In genomic region chr4:176971576-176972105, GRCh38 we compare ENCODE assay signal across 19 cellular contexts.
A peak's percentile ranks its signal among the peaks of the same experiment; 100 is the strongest.
DNase-seq lines count a peak whose midpoint lies in the region; ATAC-seq, FAIRE-seq and TF ChIP-seq lines count a peak whose summit lies in the region.
"Had no signal": no experiment of that assay in that cellular context is flagged by ENCODE, and none has a peak within 500 bp of the region (broad histone marks: within the 10 kb centered on the region; RNA-seq: fewer than 3 reads in every experiment).

No MANE protein-coding gene starts in this region.

- intact Hi-C loops in PC-3 (cut with micrococcal nuclease) (loop anchor here (10.0 kb wide), 1 partner anchor 73 kb away; no protein-coding TSS in a partner anchor), spleen (cut with DNase I; ENCODE audit: low total_unique reads) (no loop called here)

- H3K4me2 ChIP-seq in PC-3 (ENCODE audit: low read length), result peak overlapping the region; percentile 43

- peak overlapping the region; percentile 80 for H3K27ac ChIP-seq in PC-3 (ENCODE audit: low read length)
- no peak overlapping the region for H3K27ac ChIP-seq in spleen

- H3F3A ChIP-seq in PC-3 (ENCODE audit: low read length, unreplicated experiment), result peaks cover 11% of the 10 kb centered on the region

- peak; percentile 95 for ATAC-seq in PC-3
- ATAC-seq: CD8-positive, alpha-beta T cell had no signal

- H3K36me3 ChIP-seq in PC-3 (ENCODE audit: low read depth, low read length), result no peaks in the 10 kb centered on the region
- H3K36me3 ChIP-seq in spleen, result no peaks in the 10 kb centered on the region

- no TSS peak for BruUV-seq in PC-3 (replicated peaks; lab: Mats Ljungman, UMichigan)

- POLR2A ChIA-PET in PC-3 (lab: Charles Lee; ENCODE audit: unreplicated experiment), result interaction anchor here (0.5 to 0.7 kb wide), 3 partner anchors 37 to 135 kb away, joined by 9 to 15 read pairs (median 9); no protein-coding TSS in a partner anchor

- no peak for FAIRE-seq in H54 (lab: Jason Lieb, UNC)
- FAIRE-seq: A204.1, D721Med, G401.6, GM12892, H1 had no signal

- no peak for TF ChIP-seq POLR2A in H54 (IDR thresholded peaks at IDR 0.05; ENCODE audit: low read depth, low read length)
- TF ChIP-seq POLR2A in spleen (IDR thresholded peaks at IDR 0.05), result no peak

- H3K9me3 ChIP-seq in PC-3 (ENCODE audit: low read length) (no peaks in the 10 kb centered on the region), spleen (no peaks in the 10 kb centered on the region)

- no peak for TF ChIP-seq CTCF in PC-3 (conservative IDR thresholded peaks at IDR 0.05; ENCODE audit: low read depth, low read length)
- TF ChIP-seq CTCF in astrocyte of the spinal cord (IDR thresholded peaks at IDR 0.05; ENCODE audit: low read depth, low read length), result no peak
- TF ChIP-seq CTCF in spleen (IDR thresholded peaks at IDR 0.05 in 8 of 11, conservative IDR thresholded peaks at IDR 0.05 in 3 of 11), result no peak

- peak overlapping the region; percentile 50; the same call in 1 of the 2 replicates for H2AFZ ChIP-seq in PC-3 (ENCODE audit: low read length)

- H3K27me3 ChIP-seq in PC-3 (ENCODE audit: low read length) (no peaks in the 10 kb centered on the region), spleen (replicated peaks in 1 of 7) (no peaks in the 10 kb centered on the region)

- peak overlapping the region; percentile 37; the same call in 1 of the 2 replicates for H3K9ac ChIP-seq in PC-3 (ENCODE audit: low read length)

- peaks cover 21% of the 10 kb centered on the region for H3K4me1 ChIP-seq in PC-3 (ENCODE audit: insufficient read depth, low read length)
- H3K4me1 ChIP-seq in spleen, result no peaks in the 10 kb centered on the region

- H3K79me2 ChIP-seq in PC-3 (ENCODE audit: low read length), result no peaks in the 10 kb centered on the region

- no peaks in the 10 kb centered on the region for H4K20me1 ChIP-seq in PC-3 (ENCODE audit: low read length)

- 83 to 90% (median 86%) methylated on average over 7 of the region's 7 CpGs for whole genome bisulfite sequencing in spleen, 5 donors

- peak; percentile 66 for DNase-seq in PC-3
- DNase-seq in astrocyte of the spinal cord (ENCODE audit: low read depth, low spot score), result peak; percentile 55
- peak; percentile 7 for DNase-seq in fibroblast of peridontal ligament (ENCODE audit: extremely low read depth)
- peak; percentile 11 for DNase-seq in pulmonary artery endothelial cell (ENCODE audit: low read depth, low spot score)
- no peak for DNase-seq in H54 (ENCODE audit: insufficient read length, low spot score)
- no peak for DNase-seq in GDM1 (lab: John Stamatoyannopoulos, UW)
- no peak for DNase-seq in spleen
- DNase-seq: CD8-positive, alpha-beta T cell; COR-L47; DMS153; DMS79 treated with DMSO at 0.1 percent for 48 hours; EL; HCEC 1CT; HFFc6 had no signal

- no peak overlapping the region for H3K4me3 ChIP-seq in PC-3 (ENCODE audit: low read length)
- no peak overlapping the region for H3K4me3 ChIP-seq in astrocyte of the spinal cord (ENCODE audit: low read depth, low read length)
- no peak overlapping the region for H3K4me3 ChIP-seq in spleen

- in situ Hi-C loops in astrocyte of the spinal cord (cut with HindIII; ENCODE audit: low sequenced_read_pairs), result no loop called here

- no peaks in the 10 kb centered on the region for H3K9me2 ChIP-seq in PC-3 (replicated peaks; ENCODE audit: low read length)

- CTCF ChIA-PET in PC-3 (lab: Charles Lee), result interaction anchor here (0.7 kb wide), 1 partner anchor 278 kb away, joined by 3 read pairs; no protein-coding TSS in a partner anchor

Comparison
In these comparisons a context has a peak if more than half of its experiments do, and no peak if none do; other contexts are left out.
1. DNase-seq: peak in PC-3 (single experiment), astrocyte of the spinal cord (single experiment), fibroblast of peridontal ligament (single experiment) and pulmonary artery endothelial cell (single experiment); none in H54 (single experiment), GDM1 (single experiment) and spleen (single experiment).